In genomic region chr15:79966634-79967330, GRCh38 we compare ENCODE assay signal across 17 cellular contexts. TPM values are rescaled to one million over a fixed set of nuclear protein-coding genes. Genes with fewer than 3 reads are reported as not detected.
DNase-seq lines count a peak whose midpoint lies in the region; ATAC-seq, FAIRE-seq and TF ChIP-seq lines count a peak whose summit lies in the region.
"Had no signal": no experiment of that assay in that cellular context is flagged by ENCODE, and none has a peak within 500 bp of the region (broad histone marks: within the 10 kb centered on the region; RNA-seq: fewer than 3 reads in every experiment).

No MANE protein-coding gene starts in this region.

- TF ChIP-seq POLR2A in GM12878 (IDR thresholded peaks at IDR 0.05; ENCODE audit: low read depth, low read length) (no peak), body of pancreas (IDR thresholded peaks at IDR 0.05) (no peak)

- CTCF ChIA-PET in GM12878 (lab: Yijun Ruan, JAX) = interaction anchor here (0.5 to 3.4 kb wide), 9 partner anchors 9 to 69 kb away, joined by 3 to 29 read pairs (median 4); no protein-coding TSS in a partner anchor

- no peak for DNase-seq in activated CD4-positive, alpha-beta T cell treated with anti-CD3 and anti-CD28 coated beads, Interleukin-2, amount 10 ng/mL, durations not matched to agents 24 days and 14 days
- DNase-seq in activated CD4-positive, alpha-beta T cell treated with anti-CD3 and anti-CD28 coated beads for 4 hours = no peak
- DNase-seq in GM12878 (ENCODE audit: low read depth, low spot score) = no peak
- no peak for DNase-seq in body of pancreas
- DNase-seq in DMS53 treated with DMSO at 0.1 percent for 48 hours (lab: John Stamatoyannopoulos, UW; ENCODE audit: unreplicated experiment) = no peak
- no peak for DNase-seq in iPS-NIHi11 (ENCODE audit: low spot score)
- DNase-seq: cortex of kidney, Kasumi-1, NCI-H2029 treated with DMSO at 0.1 percent for 48 hours, NCI-H774, Right ventricle myocardium superior had no signal

- in situ Hi-C loops in GM12878 (cut with MboI) = no loop called here

- intact Hi-C loops in activated CD4-positive, alpha-beta T cell treated with anti-CD3 and anti-CD28 coated beads, Interleukin-2, amount 10 ng/mL, durations not matched to agents 24 days and 14 days (cut with micrococcal nuclease) = loop anchor here (1.0 to 2.0 kb wide), 4 partner anchors 24 to 70 kb away; no protein-coding TSS in a partner anchor
- intact Hi-C loops in GM12878 (cut with micrococcal nuclease; ENCODE audit: unreplicated experiment) = loop anchor here (2.0 to 5.0 kb wide), 2 partner anchors 42 to 96 kb away; no protein-coding TSS in a partner anchor
- intact Hi-C loops in body of pancreas (cut with DNase I) = no loop called here

- TF ChIP-seq EP300 in GM12878 (IDR thresholded peaks at IDR 0.05; ENCODE audit: borderline replicate concordance in 1 of 2, control insufficient read depth in 1 of 2, low read depth in 2 of 2, low read length in 2 of 2) = no peak

- H2AFZ ChIP-seq in Loucy (ENCODE audit: low read length) (peak overlapping the region; percentile 51; the same call in 1 of the 2 replicates), GM12878 (ENCODE audit: control insufficient read depth, low read depth, low read length) (no peak overlapping the region)

- SMC1A ChIA-PET in GM12878 (lab: Charles Lee; ENCODE audit: uncharacterized antibody, unreplicated experiment) = interaction anchor here (1.2 to 10.3 kb wide), 15 partner anchors 9 to 94 kb away, joined by 3 to 115 read pairs (median 10); partner anchors contain the start of gene MTHFS

- H4K20me1 ChIP-seq in Loucy (ENCODE audit: insufficient read depth, low read length, poor library complexity, severe bottlenecking) = no peaks in the 10 kb centered on the region
- no peaks in the 10 kb centered on the region for H4K20me1 ChIP-seq in GM12878 (ENCODE audit: control insufficient read depth, insufficient read depth)

- H3K4me1 ChIP-seq in Loucy (ENCODE audit: insufficient read depth, low read length, poor library complexity, severe bottlenecking) (peaks cover 14% of the 10 kb centered on the region), GM12878 (ENCODE audit: control insufficient read depth, insufficient read depth, low read length) (peaks cover 5% of the 10 kb centered on the region), neutrophil (ENCODE audit: control insufficient read depth in 1 of 2, insufficient read depth in 1 of 2, low read depth in 1 of 2, low read length in 1 of 2) (peaks cover 68 to 69% of the 10 kb centered on the region in 2 experiments), body of pancreas (no peaks in the 10 kb centered on the region)
- H3K4me1 ChIP-seq: ascending aorta, suprapubic skin had no signal

- POLR2A ChIA-PET in GM12878 (lab: Charles Lee) = interaction anchor here (0.7 to 6.3 kb wide), 8 partner anchors 12 to 159 kb away, joined by 3 to 66 read pairs (median 10); no protein-coding TSS in a partner anchor

- peaks cover 6% of the 10 kb centered on the region for H3K9me3 Mint-ChIP-seq in activated CD4-positive, alpha-beta T cell treated with anti-CD3 and anti-CD28 coated beads, Interleukin-2, amount 10 ng/mL, durations not matched to agents 24 days and 14 days

- TSS peak; percentile 82 for BruUV-seq in GM12878 (replicated peaks; lab: Mats Ljungman, UMichigan)

- no peak for TF ChIP-seq RAD21 in GM12878 (IDR thresholded peaks at IDR 0.05; ENCODE audit: insufficient read depth, low read depth, low read length)

- H3K36me3 ChIP-seq in Loucy (ENCODE audit: insufficient read depth, low read length) (no peaks in the 10 kb centered on the region), GM12878 (ENCODE audit: control insufficient read depth in 2 of 2, insufficient read depth in 2 of 2, low read length in 1 of 2) (no peaks in the 10 kb centered on the region), neutrophil (peaks cover 33% of the 10 kb centered on the region), body of pancreas (replicated peaks in 1 of 2; ENCODE audit: insufficient read depth in 1 of 2, low read depth in 2 of 2) (no peaks in the 10 kb centered on the region)
- H3K36me3 ChIP-seq: ascending aorta, suprapubic skin had no signal

- FAIRE-seq in GM12878 (lab: Jason Lieb, UNC) = no peak

- H3K36me3 Mint-ChIP-seq in activated CD4-positive, alpha-beta T cell treated with anti-CD3 and anti-CD28 coated beads, Interleukin-2, amount 10 ng/mL, durations not matched to agents 24 days and 14 days (ENCODE audit: low read depth) = peaks cover 52% of the 10 kb centered on the region

- H3K4me3 ChIP-seq in Loucy (ENCODE audit: low read length, poor library complexity, severe bottlenecking) = no peak overlapping the region
- H3K4me3 ChIP-seq in GM12878 = peak overlapping the region; percentile 70
- H3K4me3 ChIP-seq in neutrophil (ENCODE audit: low read depth in 1 of 2, low read length in 1 of 2) = peak overlapping the region; percentile 75 to 80
- no peak overlapping the region for H3K4me3 ChIP-seq in body of pancreas
- H3K4me3 ChIP-seq: ascending aorta, suprapubic skin had no signal

- no peaks in the 10 kb centered on the region for H3K27me3 ChIP-seq in Loucy (ENCODE audit: insufficient read depth, low read length, poor library complexity, severe bottlenecking)
- H3K27me3 ChIP-seq in GM12878 (replicated peaks in 1 of 2; ENCODE audit: control insufficient read depth in 2 of 2, insufficient read depth in 2 of 2, low read length in 1 of 2) = no peaks in the 10 kb centered on the region
- no peaks in the 10 kb centered on the region for H3K27me3 ChIP-seq in neutrophil
- H3K27me3 ChIP-seq in body of pancreas = no peaks in the 10 kb centered on the region
- H3K27me3 ChIP-seq: ascending aorta, suprapubic skin had no signal

- RAD21 ChIA-PET in GM12878 (lab: Charles Lee; ENCODE audit: unreplicated experiment) = interaction anchor here (0.5 to 6.2 kb wide), 14 partner anchors 9 to 1402 kb away, joined by 3 to 59 read pairs (median 6); no protein-coding TSS in a partner anchor

- peak overlapping the region; percentile 88 for H3K27ac ChIP-seq in GM12878 (ENCODE audit: control insufficient read depth, insufficient read depth)
- H3K27ac ChIP-seq in neutrophil = peak overlapping the region; percentile 92
- no peak overlapping the region for H3K27ac ChIP-seq in body of pancreas
- H3K27ac ChIP-seq: ascending aorta, suprapubic skin had no signal

- no peaks in the 10 kb centered on the region for H3K9me2 ChIP-seq in Loucy (replicated peaks; ENCODE audit: low read depth, low read length)

- H3K27ac Mint-ChIP-seq in activated CD4-positive, alpha-beta T cell treated with anti-CD3 and anti-CD28 coated beads, Interleukin-2, amount 10 ng/mL, durations not matched to agents 24 days and 14 days = peak overlapping the region; percentile 98

- H3F3A ChIP-seq in Loucy (ENCODE audit: low read depth) = no peaks in the 10 kb centered on the region

- ATAC-seq in GM12878 (0 out of 3 replicates have a peak, but pooled peaks have one; percentile 1), body of pancreas (no peak)

- 4% methylated on average over 8 of the region's 8 CpGs for WGBS in GM12878 (ENCODE audit: insufficient coverage, insufficient replicate concordance, low lambda C conversion rate, missing lambda C conversion rate)
- WGBS in body of pancreas, 2 donors = 72 to 73% methylated on average over 8 of the region's 8 CpGs

- peak overlapping the region; percentile 91 for H3K4me3 Mint-ChIP-seq in activated CD4-positive, alpha-beta T cell treated with anti-CD3 and anti-CD28 coated beads, Interleukin-2, amount 10 ng/mL, durations not matched to agents 24 days and 14 days

- TF ChIP-seq CTCF in Loucy (conservative IDR thresholded peaks at IDR 0.05; ENCODE audit: low read length) (no peak), GM12878 (IDR thresholded peaks at IDR 0.05 in 2 of 3, conservative IDR thresholded peaks at IDR 0.05 in 1 of 3; ENCODE audit: control insufficient read depth in 2 of 3, extremely low read depth in 1 of 3, insufficient read depth in 1 of 3, low read depth in 3 of 3, low read length in 3 of 3) (no peak), neutrophil (IDR thresholded peaks at IDR 0.05) (no peak), body of pancreas (IDR thresholded peaks at IDR 0.05) (no peak)

- no peaks in the 10 kb centered on the region for H3K27me3 Mint-ChIP-seq in activated CD4-positive, alpha-beta T cell treated with anti-CD3 and anti-CD28 coated beads, Interleukin-2, amount 10 ng/mL, durations not matched to agents 24 days and 14 days

- H3K79me2 ChIP-seq in Loucy (ENCODE audit: insufficient read depth, low read length) (no peaks in the 10 kb centered on the region), GM12878 (ENCODE audit: control insufficient read depth, insufficient read depth, low read length) (peaks cover 88% of the 10 kb centered on the region)

- H3K4me1 Mint-ChIP-seq in activated CD4-positive, alpha-beta T cell treated with anti-CD3 and anti-CD28 coated beads, Interleukin-2, amount 10 ng/mL, durations not matched to agents 24 days and 14 days = peaks cover 49% of the 10 kb centered on the region

- H3K9me3 ChIP-seq in Loucy (ENCODE audit: insufficient read depth, low read depth, low read length) (no peaks in the 10 kb centered on the region), GM12878 (replicated peaks; ENCODE audit: control insufficient read depth, insufficient read depth, low read length) (no peaks in the 10 kb centered on the region; the same call in 2 of the 3 replicates), neutrophil (no peaks in the 10 kb centered on the region), body of pancreas (no peaks in the 10 kb centered on the region)
- H3K9me3 ChIP-seq: ascending aorta, suprapubic skin had no signal

- H3K4me2 ChIP-seq in Loucy (ENCODE audit: low read depth, low read length, poor library complexity, severe bottlenecking) (no peak overlapping the region), GM12878 (ENCODE audit: control insufficient read depth, insufficient read depth) (peak overlapping the region; percentile 64)

- H3K9ac ChIP-seq in Loucy (ENCODE audit: low read depth, low read length, poor library complexity, severe bottlenecking) (no peak overlapping the region), GM12878 (ENCODE audit: control insufficient read depth, insufficient read depth, low read length) (peak overlapping the region; percentile 70)

RNA-seq across cellular contexts. Expression of gene BCL2A1, which starts 4.2 kb away (rescaled TPM):
- total RNA-seq in activated CD4-positive, alpha-beta T cell treated with anti-CD3 and anti-CD28 coated beads, Interleukin-2, amount 10 ng/mL, durations not matched to agents 24 days and 14 days = 110 and 111 TPM in 2 replicates
- total RNA-seq in GM12878 (2013; cell fraction: nucleolus; rRNA removed) = 254 and 257 TPM in 2 replicates
- total RNA-seq in GM12878 (2014; rRNA removed) = 181 and 223 TPM in 2 replicates
- 358 and 373 TPM in 2 replicates for total RNA-seq in GM12878 (2014; rRNA removed; fragmentation: Illumina TruSeq; extraction: Trizol)
- total RNA-seq in GM12878 (2021) = 183 and 212 TPM in 2 replicates
- 147 TPM for polyA plus RNA-seq in GM12878 (2011; ENCODE audit: low read depth)
- 375 and 596 TPM in 2 replicates for polyA plus RNA-seq in GM12878 (2011; rRNA removed)
- 165 and 194 TPM in 2 replicates for polyA plus RNA-seq in GM12878 (2011; cell fraction: cytosol; rRNA removed)
- 92.5 and 111 TPM in 2 replicates for polyA plus RNA-seq in GM12878 (2011; cell fraction: nucleus; rRNA removed)
- 152 and 177 TPM in 2 replicates for polyA plus RNA-seq in GM12878 (2012)
- polyA plus RNA-seq in GM12878 (2014; fragmentation: Illumina TruSeq; extraction: Trizol) = 374 and 510 TPM in 2 replicates
- polyA plus RNA-seq in GM12878 (2014; fragmentation: Nextera tagmentation; extraction: Ambion mirVana) = 100 to 1,000 TPM; 536 to 570 TPM
- 224 and 283 TPM in 2 replicates for polyA plus RNA-seq in GM12878 (2014; rRNA removed)
- 100 to 1,000 TPM; 190 to 192 TPM for polyA plus RNA-seq in GM12878 (2016; fragmentation: Nextera tagmentation; extraction: Ambion mirVana)
- 130 and 161 TPM in 2 replicates for polyA minus RNA-seq in GM12878 (2011; rRNA and poly(A)+ RNA removed)
- 40.8 and 46.6 TPM in 2 replicates for polyA minus RNA-seq in GM12878 (2011; cell fraction: cytosol; rRNA and poly(A)+ RNA removed)
- 73.5 and 89.2 TPM in 2 replicates for polyA minus RNA-seq in GM12878 (2011; cell fraction: nucleus; rRNA and poly(A)+ RNA removed)
- 10 to 100 TPM in 1 of 2 donors, not detected in 1; 16.5 TPM for total RNA-seq in body of pancreas
- total RNA-seq: A673, ascending aorta, osteocyte had no signal

Comparison
In these comparisons a context has a peak if more than half of its experiments do, and no peak if none do; other contexts are left out.
1. H3K4me3 ChIP-seq: peak in GM12878 (single experiment) and neutrophil (2 of 2); none in Loucy (single experiment) and body of pancreas (0 of 2).
2. H3K27ac ChIP-seq: peak in GM12878 (single experiment) and neutrophil (single experiment); none in body of pancreas (0 of 4).